Comparison of ENCODE assay signal across 1 cellular context in the genomic region with DNA sequence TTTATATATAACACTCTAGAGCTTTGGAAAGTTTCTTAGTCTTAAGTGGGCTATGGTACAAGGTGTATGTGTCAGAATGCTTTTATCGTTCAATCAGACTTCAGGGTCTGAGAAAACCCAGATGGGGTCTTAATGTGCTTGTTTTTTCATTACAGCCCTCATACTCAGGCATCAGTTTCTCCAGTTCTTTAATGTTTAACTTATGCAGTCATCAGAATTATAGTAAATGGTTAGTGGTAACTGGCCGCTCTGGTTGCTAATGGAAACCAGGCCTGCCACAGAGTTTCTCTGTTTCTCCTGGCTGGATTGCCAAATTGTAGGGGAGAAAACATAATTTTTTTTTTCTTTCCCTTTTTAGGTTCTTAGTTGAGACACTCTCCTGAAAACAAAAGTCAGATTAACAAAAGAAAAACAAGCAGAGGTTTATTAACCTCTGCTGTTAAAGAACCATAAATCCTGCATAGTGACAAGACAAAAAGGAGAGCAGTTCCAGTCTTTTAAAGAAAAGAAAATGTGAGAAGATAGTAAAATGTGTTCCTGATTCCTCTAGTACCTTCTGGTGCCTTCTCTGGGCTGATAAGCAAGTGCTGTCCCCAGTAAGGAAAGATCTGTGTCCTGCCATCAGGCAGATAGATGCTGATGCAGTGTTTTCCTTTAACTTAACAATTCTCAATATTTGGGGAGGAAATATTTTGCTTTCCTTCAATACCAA.
TF ChIP-seq lines count a peak whose summit lies in the region.

No MANE protein-coding gene starts in this region.

TF ChIP-seq in K562, 482 proteins besides CTCF, POLR2A, EP300 and RAD21:
- no peak for TF ChIP-seq PTTG1 (tag; IDR thresholded peaks at IDR 0.05; ENCODE audit: low read depth)
- 0 out of 2 replicates have a peak, but pooled peaks have one; percentile 28 for TF ChIP-seq NCOR1 (IDR thresholded peaks at IDR 0.05)
- no peak for TF ChIP-seq ZNF444 (CRISPR knock-in tag; IDR thresholded peaks at IDR 0.05)
- TF ChIP-seq ZNF316 (IDR thresholded peaks at IDR 0.05): 0 out of 2 replicates have a peak, but pooled peaks have one; percentile 37
- TF ChIP-seq ZNF511 (CRISPR knock-in tag; IDR thresholded peaks at IDR 0.05): no peak
- no peak for TF ChIP-seq PURB (CRISPR knock-in tag; IDR thresholded peaks at IDR 0.05; ENCODE audit: low read depth)
- peak; percentile 53 for TF ChIP-seq MEIS2 (IDR thresholded peaks at IDR 0.05; ENCODE audit: partially characterized antibody)
- TF ChIP-seq C11orf30 (IDR thresholded peaks at IDR 0.05; ENCODE audit: low read depth): peak; percentile 36; the same call in 1 of the 2 replicates
- no peak for TF ChIP-seq GTF2F1 (IDR thresholded peaks at IDR 0.05; ENCODE audit: low read depth, low read length)
- TF ChIP-seq TAL1 (IDR thresholded peaks at IDR 0.05): peak; percentile 42; the same call in 1 of the 2 replicates
- TF ChIP-seq ZNF766 (CRISPR knock-in tag; conservative IDR thresholded peaks at IDR 0.05): peak; percentile 61; the same call in 1 of the 2 replicates
- 0 out of 2 replicates have a peak, but pooled peaks have one; percentile 18 for TF ChIP-seq CBFA2T2 (conservative IDR thresholded peaks at IDR 0.05)
- peak; percentile 64 for TF ChIP-seq CBFA2T3 (IDR thresholded peaks at IDR 0.05)
- TF ChIP-seq SMARCC2 (IDR thresholded peaks at IDR 0.05; ENCODE audit: low read depth): no peak
- TF ChIP-seq PKNOX1 (IDR thresholded peaks at IDR 0.05): peak; percentile 31
- TF ChIP-seq RFX1 (IDR thresholded peaks at IDR 0.05): peak; percentile 18; the same call in 1 of the 2 replicates
- TF ChIP-seq FOXK1 (CRISPR knock-in tag; IDR thresholded peaks at IDR 0.05; ENCODE audit: borderline replicate concordance): no peak
- no peak for TF ChIP-seq ZNF707 (CRISPR knock-in tag; conservative IDR thresholded peaks at IDR 0.05)
- no peak for TF ChIP-seq GABPB2 (CRISPR knock-in tag; conservative IDR thresholded peaks at IDR 0.05)
- peak; percentile 19; the same call in 1 of the 2 replicates for TF ChIP-seq MAFG (tag; conservative IDR thresholded peaks at IDR 0.05)
- TF ChIP-seq E2F5 (CRISPR knock-in tag; IDR thresholded peaks at IDR 0.05): no peak
- no peak for TF ChIP-seq TARDBP (IDR thresholded peaks at IDR 0.05)
- no peak for TF ChIP-seq ATF1 (CRISPR knock-in tag; IDR thresholded peaks at IDR 0.05)
- TF ChIP-seq ATF1 (tag; IDR thresholded peaks at IDR 0.05): no peak
- no peak for TF ChIP-seq MLX (CRISPR knock-in tag; conservative IDR thresholded peaks at IDR 0.05)
